ENCODE assay signal across 1 cellular context in genomic region chr12:57844725-57845477, GRCh38.
TF ChIP-seq lines count a peak whose summit lies in the region.

No MANE protein-coding gene starts in this region.

TF ChIP-seq in endothelial cell of umbilical vein, 7 proteins besides CTCF, POLR2A, EP300 and RAD21 (continued from another document):
- no peak for TF ChIP-seq MYC (IDR thresholded peaks at IDR 0.05; ENCODE audit: low read depth, low read length)
